ENCODE assay signal across 8 cellular contexts in the genomic region with DNA sequence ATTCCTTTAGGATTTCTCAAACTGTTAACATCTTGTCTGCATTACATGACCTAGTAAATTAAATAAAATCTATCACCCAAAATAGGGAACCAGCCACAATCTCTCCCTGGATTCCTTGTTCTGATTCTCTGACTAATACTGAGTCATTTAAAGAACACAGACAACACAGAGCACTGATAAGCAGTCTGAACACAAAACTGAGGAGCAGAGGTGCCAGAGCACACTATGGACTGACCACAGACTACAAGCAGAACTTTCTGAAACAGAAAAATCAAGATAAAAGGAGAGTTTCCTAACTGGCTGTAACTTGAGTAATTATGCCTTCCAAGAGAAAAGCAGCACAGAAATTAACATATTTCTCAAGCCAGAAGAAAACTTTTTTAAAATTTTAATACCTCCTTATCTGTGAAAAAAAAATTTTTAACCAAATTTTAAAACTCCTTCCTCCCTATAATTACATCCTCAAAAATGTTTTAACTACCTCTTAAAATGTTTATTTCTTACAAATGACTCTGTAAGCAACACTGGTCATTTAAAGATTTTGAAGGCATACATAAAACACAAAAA.
DNase-seq lines count a peak whose midpoint lies in the region; ATAC-seq and TF ChIP-seq lines count a peak whose summit lies in the region.

No MANE protein-coding gene starts in this region.

- H3K4me3 ChIP-seq in endodermal cell (ENCODE audit: low read length) = no peak overlapping the region

- no peak overlapping the region for H3K4me3 Mint-ChIP-seq in endodermal cell

- H3K36me3 Mint-ChIP-seq in endodermal cell (ENCODE audit: low read depth) = peaks cover 12% of the 10 kb centered on the region

- H3K27me3 ChIP-seq in endodermal cell (ENCODE audit: control insufficient read depth, insufficient read depth, low read length, poor library complexity, severe bottlenecking) = no peaks in the 10 kb centered on the region

- no peak for TF ChIP-seq CTCF in endodermal cell (conservative IDR thresholded peaks at IDR 0.05)

- peaks cover 12% of the 10 kb centered on the region for H3K9me3 ChIP-seq in endodermal cell (ENCODE audit: control insufficient read depth, low read length)

- H3K27ac Mint-ChIP-seq in endodermal cell = peak overlapping the region; percentile 82

- H3K4me1 Mint-ChIP-seq in endodermal cell = peaks cover 20% of the 10 kb centered on the region

- H3K9me3 Mint-ChIP-seq in endodermal cell = peaks cover 16% of the 10 kb centered on the region

- ATAC-seq in GM21737 (IDR thresholded peaks at IDR 0.05; ENCODE audit: unreplicated experiment) = peak; percentile 57

- no peaks in the 10 kb centered on the region for H3K27me3 Mint-ChIP-seq in endodermal cell (ENCODE audit: insufficient read depth)

- peak overlapping the region; percentile 72 for H3K9ac ChIP-seq in endodermal cell (ENCODE audit: extremely low read depth, low read length, poor library complexity, severe bottlenecking)

- H3K4me1 ChIP-seq in endodermal cell (ENCODE audit: control insufficient read depth, insufficient read depth, low read length) = peaks cover 9% of the 10 kb centered on the region

- no peaks in the 10 kb centered on the region for H3K36me3 ChIP-seq in endodermal cell (ENCODE audit: control insufficient read depth, insufficient read depth, low read length)

- DNase-seq in OCI-M1 (lab: John Stamatoyannopoulos, UW) = peak; percentile 92
- no peak for DNase-seq in endodermal cell
- peak; percentile 97 for DNase-seq in non-pigmented ciliary epithelial cell (ENCODE audit: low read depth)
- DNase-seq in occipital lobe (lab: John Stamatoyannopoulos, UW) = no peak
- DNase-seq in substantia nigra (lab: John Stamatoyannopoulos, UW) = no peak
- DNase-seq in NK-92 (lab: John Stamatoyannopoulos, UW; ENCODE audit: unreplicated experiment) = no peak
- no peak for DNase-seq in activated naive CD4-positive, alpha-beta T cell treated with anti-CD3 and anti-CD28 coated beads, Interleukin-2, amount 50 U/mL, for 16 hours

- no peak overlapping the region for H3K27ac ChIP-seq in endodermal cell (ENCODE audit: low read depth, low read length)
- H3K27ac ChIP-seq in substantia nigra (ENCODE audit: low read depth, low read length, poor library complexity, severe bottlenecking) = no peak overlapping the region

Comparison
In these comparisons a context has a peak if more than half of its experiments do, and no peak if none do; other contexts are left out.
1. DNase-seq: peak in OCI-M1 (single experiment) and non-pigmented ciliary epithelial cell (single experiment); none in endodermal cell (single experiment), occipital lobe (single experiment), substantia nigra (0 of 49), NK-92 (single experiment) and activated naive CD4-positive, alpha-beta T cell treated with anti-CD3 and anti-CD28 coated beads, Interleukin-2, amount 50 U/mL, for 16 hours (single experiment).